Comparison of ENCODE assay signal across 17 cellular contexts in genomic region chr1:81550753-81551152, GRCh38.
A peak's percentile ranks its signal among the peaks of the same experiment; 100 is the strongest.
DNase-seq lines count a peak whose midpoint lies in the region; ATAC-seq lines count a peak whose summit lies in the region.
"Had no signal": no experiment of that assay in that cellular context is flagged by ENCODE, and none has a peak within 500 bp of the region (broad histone marks: within the 10 kb centered on the region; RNA-seq: fewer than 3 reads in every experiment).

No MANE protein-coding gene starts in this region.

- H3K79me1 ChIP-seq in trophoblast cell (ENCODE audit: low read length): peaks cover 12% of the 10 kb centered on the region

- H3K36me3 ChIP-seq in trophoblast cell (ENCODE audit: control insufficient read depth in 1 of 2, insufficient read depth in 2 of 2, low read length in 2 of 2): no peaks in the 10 kb centered on the region
- H3K36me3 ChIP-seq: thoracic aorta had no signal

- H4K91ac ChIP-seq in trophoblast cell (ENCODE audit: low read depth, low read length): no peak overlapping the region

- WGBS in trophoblast cell (ENCODE audit: extremely low coverage, insufficient coverage, insufficient read length): no CpG with 5 or more reads among the region's 1 CpG

- DNase-seq in DMS153 (lab: John Stamatoyannopoulos, UW): peak; percentile 6
- no peak for DNase-seq in DMS153 treated with DMSO at 0.1 percent for 48 hours (lab: John Stamatoyannopoulos, UW; ENCODE audit: unreplicated experiment)
- DNase-seq in NCI-H1048 (lab: John Stamatoyannopoulos, UW): peak; percentile 10
- peak; percentile 72 to 88 for DNase-seq in trophoblast cell
- DNase-seq in AG20443 (ENCODE audit: low spot score): no peak
- DNase-seq in nucleus accumbens (lab: John Stamatoyannopoulos, UW): no peak
- no peak for DNase-seq in hepatic stellate cell (ENCODE audit: low spot score)
- DNase-seq: activated CD4-positive, alpha-beta T cell treated with anti-CD3 and anti-CD28 coated beads for 4 hours; activated naive CD4-positive, alpha-beta T cell; C1 segment of cervical spinal cord; KBM-7; occipital lobe; stimulated activated CD4-positive, alpha-beta T cell treated with anti-CD3 and anti-CD28 coated beads, Interleukin-4, amount 100 ng/mL, for 4 hours had no signal

- H3K4ac ChIP-seq in trophoblast cell (ENCODE audit: low read depth, low read length): no peak overlapping the region

- H3K4me2 ChIP-seq in trophoblast cell (ENCODE audit: low read length): peak overlapping the region; percentile 0

- H3K27me3 ChIP-seq in trophoblast cell (ENCODE audit: insufficient read depth, low read length): no peaks in the 10 kb centered on the region

- no peak overlapping the region for H3K23ac ChIP-seq in trophoblast cell (ENCODE audit: low read length)

- H2AK5ac ChIP-seq in trophoblast cell (ENCODE audit: low read length): no peak overlapping the region

- H3K9ac ChIP-seq in trophoblast cell (ENCODE audit: low read length): no peak overlapping the region

- peak; percentile 93 for ATAC-seq in esophagus mucosa
- ATAC-seq: SK-N-SH treated with all-trans-retinoic acid at 6 μM for 48 hours had no signal

- peak overlapping the region; percentile 18 for H3K27ac ChIP-seq in trophoblast cell (ENCODE audit: low read depth, low read length)
- H3K27ac ChIP-seq: 22Rv1, thoracic aorta had no signal

- H2BK5ac ChIP-seq in trophoblast cell (ENCODE audit: low read depth, low read length, poor library complexity): no peak overlapping the region

- no peaks in the 10 kb centered on the region for H3K9me3 ChIP-seq in trophoblast cell (ENCODE audit: insufficient read depth, low read depth, low read length)
- H3K9me3 ChIP-seq: thoracic aorta had no signal

- H3K4me3 ChIP-seq in trophoblast cell (ENCODE audit: low read depth, low read length): no peak overlapping the region
- H3K4me3 ChIP-seq: thoracic aorta had no signal

- no peak overlapping the region for H3K18ac ChIP-seq in trophoblast cell (ENCODE audit: low read length)

- peaks cover under 1% of the 10 kb centered on the region for H3K79me2 ChIP-seq in trophoblast cell (ENCODE audit: control insufficient read depth, insufficient read depth, low read length, poor library complexity)

- peak overlapping the region; percentile 76 for H2BK120ac ChIP-seq in trophoblast cell (ENCODE audit: insufficient read depth, low read length, poor library complexity)

- no peak overlapping the region for H2AFZ ChIP-seq in trophoblast cell (ENCODE audit: insufficient read depth, low read length, poor library complexity)

- H4K12ac ChIP-seq in trophoblast cell (ENCODE audit: low read depth, low read length): no peak overlapping the region

- no peak overlapping the region for H4K8ac ChIP-seq in trophoblast cell (ENCODE audit: low read depth, low read length)

- H3K4me1 ChIP-seq in trophoblast cell (ENCODE audit: control insufficient read depth in 1 of 2, insufficient read depth in 2 of 2, low read length in 2 of 2): peaks cover 3 to 13% of the 10 kb centered on the region in 2 experiments

- no peak overlapping the region for H2BK12ac ChIP-seq in trophoblast cell (ENCODE audit: low read length)

- no peak overlapping the region for H3K14ac ChIP-seq in trophoblast cell (ENCODE audit: low read length)

Comparison
In these comparisons a context has a peak if more than half of its experiments do, and no peak if none do; other contexts are left out.
1. DNase-seq: peak in DMS153 (single experiment), NCI-H1048 (single experiment) and trophoblast cell (2 of 2); none in DMS153 treated with DMSO at 0.1 percent for 48 hours (single experiment), AG20443 (single experiment), nucleus accumbens (0 of 56) and hepatic stellate cell (single experiment).